Comparison of ENCODE assay signal across 8 cellular contexts in genomic region chr16:89922884-89923639, GRCh38. TPM values are rescaled to one million over a fixed set of nuclear protein-coding genes. Genes with fewer than 3 reads are reported as not detected.
DNase-seq lines count a peak whose midpoint lies in the region; ATAC-seq, FAIRE-seq and TF ChIP-seq lines count a peak whose summit lies in the region.

TUBB3 (plus strand) TSS chr16:89923342; CDS start chr16:89923402, 60 bp downstream.

- no peak for ATAC-seq in CD4-positive, alpha-beta T cell (ENCODE audit: poor library complexity)
- ATAC-seq in HG02759 (IDR thresholded peaks at IDR 0.05; ENCODE audit: unreplicated experiment) = no peak

- H3K27ac ChIP-seq in CD4-positive, alpha-beta T cell (ENCODE audit: low read depth, low read length) = no peak within 1 kb of the TSS
- H3K27ac ChIP-seq in fibroblast of lung (ENCODE audit: insufficient read depth, low read length) = peak within 1 kb of the TSS; percentile 99

- intact Hi-C loops in CD4-positive, alpha-beta T cell (cut with DNase I, micrococcal nuclease) = no loop called here

- peaks cover 39% of the 10 kb centered on the region for H3K79me2 ChIP-seq in fibroblast of lung (ENCODE audit: control insufficient read depth, insufficient read depth, low read length)

- peaks cover 25% of the 10 kb centered on the region for H3K4me1 ChIP-seq in fibroblast of lung (ENCODE audit: control insufficient read depth, extremely low read depth, insufficient read depth, low read length)
- H3K4me1 ChIP-seq in mucosa of stomach (ENCODE audit: control insufficient read depth, insufficient read depth, low read length) = peaks cover 45% of the 10 kb centered on the region

- peaks cover 55% of the 10 kb centered on the region for H3K27me3 ChIP-seq in CD4-positive, alpha-beta T cell (ENCODE audit: control insufficient read depth, insufficient read depth, low read length)
- H3K27me3 ChIP-seq in fibroblast of lung (ENCODE audit: control insufficient read depth, insufficient read depth, low read length) (no peaks in the 10 kb centered on the region), mucosa of stomach (ENCODE audit: control insufficient read depth, insufficient read depth, low read length) (peaks cover 71% of the 10 kb centered on the region)

- H3K4me1 Mint-ChIP-seq in CD4-positive, alpha-beta T cell (ENCODE audit: low read depth) = peaks cover 44% of the 10 kb centered on the region
- peaks cover 48% of the 10 kb centered on the region for H3K4me1 Mint-ChIP-seq in activated T-cell treated with anti-CD3 and anti-CD28 coated beads, Interleukin-2, amount 50 U/mL, for 24 hours (ENCODE audit: low read depth)

- peak within 1 kb of the TSS; percentile 100 for H3K4me2 ChIP-seq in fibroblast of lung (ENCODE audit: extremely low read depth, insufficient read depth, low read length)

- no peak within 1 kb of the TSS for H2AFZ ChIP-seq in fibroblast of lung (ENCODE audit: low read length)

- CTCF ChIA-PET in CD4-positive, alpha-beta T cell (lab: Charles Lee) = interaction anchor here (0.6 to 1.6 kb wide), 2 partner anchors 11 to 13 kb away, joined by 3 to 8 read pairs; no protein-coding TSS in a partner anchor

- H3K4me3 ChIP-seq in fibroblast of lung (replicated peaks in 1 of 4; ENCODE audit: control extremely low read depth in 1 of 4, insufficient read depth in 1 of 4, low read depth in 3 of 4, low read length in 4 of 4) (peak within 1 kb of the TSS; percentile 77 to 94 (median 85)), mucosa of stomach (ENCODE audit: low read length) (no peak within 1 kb of the TSS)

- H3K27ac Mint-ChIP-seq in CD4-positive, alpha-beta T cell = no peak within 1 kb of the TSS
- no peak within 1 kb of the TSS for H3K27ac Mint-ChIP-seq in activated T-cell treated with anti-CD3 and anti-CD28 coated beads, Interleukin-2, amount 50 U/mL, for 24 hours

- no peaks in the 10 kb centered on the region for H3K9me3 Mint-ChIP-seq in CD4-positive, alpha-beta T cell
- no peaks in the 10 kb centered on the region for H3K9me3 Mint-ChIP-seq in activated T-cell treated with anti-CD3 and anti-CD28 coated beads, Interleukin-2, amount 50 U/mL, for 24 hours

- FAIRE-seq in urothelium cell line (lab: Jason Lieb, UNC) = peak; percentile 71

- TF ChIP-seq CTCF in CD4-positive, alpha-beta T cell (IDR thresholded peaks at IDR 0.05) = no peak
- TF ChIP-seq CTCF in fibroblast of lung (conservative IDR thresholded peaks at IDR 0.05 in 1 of 2, IDR thresholded peaks at IDR 0.05 in 1 of 2; ENCODE audit: low read depth in 1 of 2, low read length in 2 of 2) = no peak

- peak within 1 kb of the TSS; percentile 95 for H3K9ac ChIP-seq in fibroblast of lung (ENCODE audit: insufficient read depth, low read length)
- peak within 1 kb of the TSS; percentile 47 for H3K9ac ChIP-seq in mucosa of stomach (ENCODE audit: low read length)

- peaks cover 26% of the 10 kb centered on the region for H3K27me3 Mint-ChIP-seq in CD4-positive, alpha-beta T cell
- H3K27me3 Mint-ChIP-seq in activated T-cell treated with anti-CD3 and anti-CD28 coated beads, Interleukin-2, amount 50 U/mL, for 24 hours = peaks cover 71% of the 10 kb centered on the region

- H3K9me3 ChIP-seq in CD4-positive, alpha-beta T cell (ENCODE audit: control insufficient read depth, low read length) = no peaks in the 10 kb centered on the region
- no peaks in the 10 kb centered on the region for H3K9me3 ChIP-seq in fibroblast of lung (ENCODE audit: control insufficient read depth, insufficient read depth, low read depth, low read length)
- H3K9me3 ChIP-seq in mucosa of stomach (ENCODE audit: control insufficient read depth, low read length) = no peaks in the 10 kb centered on the region

- peaks cover 2% of the 10 kb centered on the region for H3K36me3 ChIP-seq in fibroblast of lung (ENCODE audit: control insufficient read depth, insufficient read depth, low read length)
- no peaks in the 10 kb centered on the region for H3K36me3 ChIP-seq in mucosa of stomach (ENCODE audit: control insufficient read depth, insufficient read depth, low read length)

- H3K36me3 Mint-ChIP-seq in CD4-positive, alpha-beta T cell (ENCODE audit: low read depth) = no peaks in the 10 kb centered on the region
- no peaks in the 10 kb centered on the region for H3K36me3 Mint-ChIP-seq in activated T-cell treated with anti-CD3 and anti-CD28 coated beads, Interleukin-2, amount 50 U/mL, for 24 hours (ENCODE audit: low read depth)

- DNase-seq in CD4-positive, alpha-beta T cell = peak in 1 of 10 experiments; percentile 26
- DNase-seq in NCI-H2171 treated with DMSO at 0.1 percent for 48 hours (lab: John Stamatoyannopoulos, UW) = peak; percentile 76
- DNase-seq in activated T-cell treated with anti-CD3 and anti-CD28 coated beads, Interleukin-2, amount 50 U/mL, for 24 hours = peak; percentile 67
- peak; percentile 80 to 81 for DNase-seq in fibroblast of lung (ENCODE audit: low read depth in 2 of 2)
- peak; percentile 98 for DNase-seq in urothelium cell line (ENCODE audit: low spot score)

- POLR2A ChIA-PET in CD4-positive, alpha-beta T cell (lab: Charles Lee) = interaction anchor here (1.5 kb wide), 1 partner anchor 50 kb away, joined by 3 read pairs; the partner anchor contains the start of gene TCF25

- H3K4me3 Mint-ChIP-seq in CD4-positive, alpha-beta T cell = peak within 1 kb of the TSS; percentile 34
- H3K4me3 Mint-ChIP-seq in activated T-cell treated with anti-CD3 and anti-CD28 coated beads, Interleukin-2, amount 50 U/mL, for 24 hours = peak within 1 kb of the TSS; percentile 64

- peak; percentile 56 for TF ChIP-seq POLR2A in GM19193 (IDR thresholded peaks at IDR 0.05; ENCODE audit: extremely low read depth, insufficient read depth, insufficient read length)

- H4K20me1 ChIP-seq in fibroblast of lung (ENCODE audit: control insufficient read depth, extremely low read depth, insufficient read depth, low read length) = no peaks in the 10 kb centered on the region

RNA-seq across cellular contexts. Expression of gene TUBB3, which starts in this region (rescaled TPM):
- under 1 TPM; 0.78 to 0.88 TPM for total RNA-seq in CD4-positive, alpha-beta T cell
- total RNA-seq in fibroblast of lung = 253 and 294 TPM in 2 replicates
- polyA plus RNA-seq in fibroblast of lung = 134 and 233 TPM in 2 replicates
- polyA plus RNA-seq in fibroblast of lung (2012) = 259 and 497 TPM in 2 replicates
- polyA minus RNA-seq in fibroblast of lung (ENCODE audit: low replicate concordance) = 653 and 914 TPM in 2 replicates

Comparison
In these comparisons a context has a peak if more than half of its experiments do, and no peak if none do; other contexts are left out.
1. RNA of gene TUBB3 (total RNA-seq): 253 to 294 TPM in fibroblast of lung; 0.78 to 0.88 TPM in CD4-positive, alpha-beta T cell; every median in the first group is over 100 times any median in the second.